In genomic region chr14:74035556-74035955, GRCh38 we compare ENCODE assay signal across 23 cellular contexts. TPM values are rescaled to one million over a fixed set of nuclear protein-coding genes. Genes with fewer than 3 reads are reported as not detected.
DNase-seq lines count a peak whose midpoint lies in the region; TF ChIP-seq lines count a peak whose summit lies in the region.
"Had no signal": no experiment of that assay in that cellular context is flagged by ENCODE, and none has a peak within 500 bp of the region (broad histone marks: within the 10 kb centered on the region; RNA-seq: fewer than 3 reads in every experiment).

No MANE protein-coding gene starts in this region.

- H3K36me3 ChIP-seq in WERI-Rb-1, result no peaks in the 10 kb centered on the region
- H3K36me3 ChIP-seq: SJSA1, upper lobe of right lung had no signal

- no peaks in the 10 kb centered on the region for H3K27me3 ChIP-seq in WERI-Rb-1 (ENCODE audit: insufficient read depth, low read depth, severe bottlenecking)
- H3K27me3 ChIP-seq: SJSA1, upper lobe of right lung had no signal

- H3K9me3 ChIP-seq in WERI-Rb-1 (ENCODE audit: severe bottlenecking), result no peaks in the 10 kb centered on the region
- H3K9me3 ChIP-seq: SJSA1, upper lobe of right lung had no signal

- DNase-seq in AG08396 (ENCODE audit: low spot score) (peak; percentile 27), HS-5 (ENCODE audit: low read depth) (peak; percentile 38), WERI-Rb-1 (peak; percentile 62), fibroblast of the aortic adventitia (ENCODE audit: low read depth) (peak; percentile 8), ACHN (no peak), GM10266 (ENCODE audit: extremely low spot score) (no peak), NCI-H2171 treated with DMSO at 0.1 percent for 48 hours (lab: John Stamatoyannopoulos, UW) (no peak), NOMO-1 (lab: John Stamatoyannopoulos, UW; ENCODE audit: unreplicated experiment in 2 of 2) (no peak)
- DNase-seq: activated B cell treated with CpG ODN at 0.5 μM for 24 hours; activated CD4-positive, alpha-beta memory T cell treated with anti-CD3 and anti-CD28 coated beads for 36 hours; activated naive CD4-positive, alpha-beta T cell treated with anti-CD3 and anti-CD28 coated beads, Interleukin-2, amount 10 ng/mL, durations not matched to agents 7 days and 5 days; CD4-positive, CD25-positive, alpha-beta regulatory T cell; DMS 273 treated with DMSO at 0.1 percent for 48 hours; KBM-7; left colon; midbrain; NCI-H1048; NCI-H2081; NCI-H526 treated with DMSO at 0.1 percent for 48 hours; nephron progenitor cell; stimulated activated CD4-positive, alpha-beta T cell treated with anti-CD3 and anti-CD28 coated beads, Interleukin-4, amount 100 ng/mL, for 1 hour; upper lobe of right lung had no signal

- H3K4me3 ChIP-seq in WERI-Rb-1 (ENCODE audit: low read depth, low read length) (no peak overlapping the region), fibroblast of the aortic adventitia (ENCODE audit: low read depth, low read length) (no peak overlapping the region)
- H3K4me3 ChIP-seq: SJSA1, upper lobe of right lung had no signal

- H3K27ac ChIP-seq in WERI-Rb-1, result no peak overlapping the region
- H3K27ac ChIP-seq: SJSA1, upper lobe of right lung had no signal

- TF ChIP-seq CTCF in WERI-Rb-1 (IDR thresholded peaks at IDR 0.05; ENCODE audit: low read depth, low read length) (no peak), fibroblast of the aortic adventitia (IDR thresholded peaks at IDR 0.05; ENCODE audit: insufficient read depth, low read length) (no peak), GM10266 (IDR thresholded peaks at IDR 0.05; ENCODE audit: control insufficient read depth, insufficient read depth, low read depth, missing control alignments) (no peak)

- in situ Hi-C loops in ACHN (cut with HindIII; ENCODE audit: low pct_ligation_motif_present, low pct_unique_long_range_greater_than_20kb, low sequenced_read_pairs), result no loop called here

RNA-seq across cellular contexts. Expression of gene BBOF1, which starts 16.4 kb away (rescaled TPM):
- 9.8 and 13.2 TPM in 2 replicates for total RNA-seq in fibroblast of the aortic adventitia (ENCODE audit: low replicate concordance)

RNA-seq across cellular contexts. Expression of gene ENTPD5, which starts 16.5 kb away (rescaled TPM):
- 6.1 and 15.2 TPM in 2 replicates for total RNA-seq in fibroblast of the aortic adventitia (ENCODE audit: low replicate concordance)

RNA-seq across cellular contexts. Expression of gene ALDH6A1, which starts 48.7 kb away (rescaled TPM):
- 23.4 and 27.0 TPM in 2 replicates for total RNA-seq in fibroblast of the aortic adventitia (ENCODE audit: low replicate concordance)

RNA-seq across cellular contexts. Expression of gene LIN52, which starts 49.2 kb away (rescaled TPM):
- 9.2 and 10.0 TPM in 2 replicates for total RNA-seq in fibroblast of the aortic adventitia (ENCODE audit: low replicate concordance)

Comparison
In these comparisons a context has a peak if more than half of its experiments do, and no peak if none do; other contexts are left out.
1. DNase-seq: peak in AG08396 (single experiment), HS-5 (single experiment), WERI-Rb-1 (single experiment) and fibroblast of the aortic adventitia (single experiment); none in ACHN (single experiment), GM10266 (single experiment), NCI-H2171 treated with DMSO at 0.1 percent for 48 hours (single experiment) and NOMO-1 (0 of 2).